ENCODE assay signal across 1 cellular context in genomic region chr20:50107796-50108331, GRCh38.
TF ChIP-seq lines count a peak whose summit lies in the region.

No MANE protein-coding gene starts in this region.

TF ChIP-seq in IMR-90, 13 proteins besides CTCF, POLR2A, EP300 and RAD21:
- no peak for TF ChIP-seq SMC3 (IDR thresholded peaks at IDR 0.05; ENCODE audit: low read depth, low read length)
- no peak for TF ChIP-seq CHD1 (IDR thresholded peaks at IDR 0.05; ENCODE audit: low read depth, low read length)
- no peak for TF ChIP-seq NFE2L2 (IDR thresholded peaks at IDR 0.05; ENCODE audit: low read depth, low read length)
- TF ChIP-seq FOS (IDR thresholded peaks at IDR 0.05; ENCODE audit: low read depth, low read length): no peak
TF ChIP-seq in IMR-90: peak in this region for 0.
